In genomic region chr3:66095295-66096001, GRCh38 we compare ENCODE assay signal across 20 cellular contexts. TPM values are rescaled to one million over a fixed set of nuclear protein-coding genes. Genes with fewer than 3 reads are reported as not detected.
"Had no signal": no experiment of that assay in that cellular context is flagged by ENCODE, and none has a peak within 500 bp of the region (broad histone marks: within the 10 kb centered on the region; RNA-seq: fewer than 3 reads in every experiment).

No MANE protein-coding gene starts in this region.

- H3K36me3 ChIP-seq: colonic mucosa, neutrophil, suprapubic skin had no signal

- H3K27ac Mint-ChIP-seq: activated CD4-positive, alpha-beta memory T cell treated with anti-CD3 and anti-CD28 coated beads for 36 hours; activated CD4-positive, alpha-beta T cell treated with anti-CD3 and anti-CD28 coated beads for 36 hours; activated CD8-positive, alpha-beta memory T cell treated with anti-CD3 and anti-CD28 coated beads, Interleukin-2, amount 10 ng/mL, durations not matched to agents 7 days and 5 days; activated naive CD4-positive, alpha-beta T cell treated with anti-CD3 and anti-CD28 coated beads, Interleukin-2, amount 10 ng/mL, durations not matched to agents 7 days and 5 days; activated T-helper 2 cell treated with anti-CD3 and anti-CD28 coated beads, Interferon-gamma antibody, Interleukin-2, Interleukin-4, amounts not matched to agents 10 μg/mL and 5 μg/mL and 100 μg/mL, durations not matched to agents 14 hours and 24 hours and 36 hours; immature natural killer cell; natural killer cell had no signal

- H3K4me1 Mint-ChIP-seq: activated CD4-positive, alpha-beta T cell treated with anti-CD3 and anti-CD28 coated beads for 36 hours; activated CD8-positive, alpha-beta memory T cell treated with anti-CD3 and anti-CD28 coated beads, Interleukin-2, amount 10 ng/mL, durations not matched to agents 7 days and 5 days; activated naive CD4-positive, alpha-beta T cell treated with anti-CD3 and anti-CD28 coated beads, Interleukin-2, amount 10 ng/mL, durations not matched to agents 7 days and 5 days; immature natural killer cell; natural killer cell had no signal

- DNase-seq: activated CD4-positive, alpha-beta memory T cell treated with anti-CD3 and anti-CD28 coated beads for 36 hours; activated CD4-positive, alpha-beta T cell treated with anti-CD3 and anti-CD28 coated beads for 36 hours; activated CD8-positive, alpha-beta memory T cell treated with anti-CD3 and anti-CD28 coated beads, Interleukin-2, amount 10 ng/mL, durations not matched to agents 7 days and 5 days; activated naive CD4-positive, alpha-beta T cell treated with anti-CD3 and anti-CD28 coated beads, Interleukin-2, amount 10 ng/mL, durations not matched to agents 7 days and 5 days; activated T-cell treated with anti-CD3 and anti-CD28 coated beads, Interleukin-2, amount 50 U/mL, for 1 hour; caudate nucleus; colonic mucosa; foreskin keratinocyte; glutamatergic neuron; immature natural killer cell; mesendoderm; natural killer cell; small intestine; stimulated activated naive CD8-positive, alpha-beta T cell treated with anti-CD3 and anti-CD28 coated beads, Interleukin-15, Interleukin-2, amounts not matched to agents 100 U/mL and 50 U/mL, for 24 hours; T-helper 1 cell; T1000 had no signal

- H3K9me3 ChIP-seq: colonic mucosa, neutrophil, suprapubic skin had no signal

- H3K4me3 Mint-ChIP-seq: activated CD4-positive, alpha-beta memory T cell treated with anti-CD3 and anti-CD28 coated beads for 36 hours; activated CD4-positive, alpha-beta T cell treated with anti-CD3 and anti-CD28 coated beads for 36 hours; activated CD8-positive, alpha-beta memory T cell treated with anti-CD3 and anti-CD28 coated beads, Interleukin-2, amount 10 ng/mL, durations not matched to agents 7 days and 5 days; activated naive CD4-positive, alpha-beta T cell treated with anti-CD3 and anti-CD28 coated beads, Interleukin-2, amount 10 ng/mL, durations not matched to agents 7 days and 5 days; immature natural killer cell; natural killer cell had no signal

- H3K36me3 Mint-ChIP-seq: activated CD4-positive, alpha-beta memory T cell treated with anti-CD3 and anti-CD28 coated beads for 36 hours; activated CD8-positive, alpha-beta memory T cell treated with anti-CD3 and anti-CD28 coated beads, Interleukin-2, amount 10 ng/mL, durations not matched to agents 7 days and 5 days; activated naive CD4-positive, alpha-beta T cell treated with anti-CD3 and anti-CD28 coated beads, Interleukin-2, amount 10 ng/mL, durations not matched to agents 7 days and 5 days; immature natural killer cell; natural killer cell had no signal

- H3K27me3 ChIP-seq: colonic mucosa, foreskin keratinocyte, neutrophil, suprapubic skin had no signal

- H3K9me3 Mint-ChIP-seq: activated naive CD4-positive, alpha-beta T cell treated with anti-CD3 and anti-CD28 coated beads, Interleukin-2, amount 10 ng/mL, durations not matched to agents 7 days and 5 days; activated T-helper 2 cell treated with anti-CD3 and anti-CD28 coated beads, Interferon-gamma antibody, Interleukin-2, Interleukin-4, amounts not matched to agents 10 μg/mL and 5 μg/mL and 100 μg/mL, durations not matched to agents 14 hours and 24 hours and 36 hours had no signal

- H3K4me3 ChIP-seq: colonic mucosa, suprapubic skin had no signal

- H3K4me1 ChIP-seq: colonic mucosa, foreskin keratinocyte, suprapubic skin had no signal

- ATAC-seq: activated CD4-positive, alpha-beta T cell treated with anti-CD3 and anti-CD28 coated beads for 36 hours; activated CD8-positive, alpha-beta memory T cell treated with anti-CD3 and anti-CD28 coated beads, Interleukin-2, amount 10 ng/mL, durations not matched to agents 7 days and 5 days; foreskin keratinocyte; natural killer cell; stimulated activated naive CD8-positive, alpha-beta T cell treated with anti-CD3 and anti-CD28 coated beads, Interleukin-15, Interleukin-2, amounts not matched to agents 100 U/mL and 50 U/mL, for 24 hours had no signal

- H3K27me3 Mint-ChIP-seq: activated CD8-positive, alpha-beta memory T cell treated with anti-CD3 and anti-CD28 coated beads, Interleukin-2, amount 10 ng/mL, durations not matched to agents 7 days and 5 days; activated naive CD4-positive, alpha-beta T cell treated with anti-CD3 and anti-CD28 coated beads, Interleukin-2, amount 10 ng/mL, durations not matched to agents 7 days and 5 days had no signal

- FAIRE-seq: endometrium, small intestine had no signal

- H3K27ac ChIP-seq: colonic mucosa, foreskin keratinocyte, neutrophil, suprapubic skin had no signal

RNA-seq across cellular contexts. Expression of gene MAGI1, which starts 56.7 kb away (rescaled TPM):
- total RNA-seq: natural killer cell had no signal
- polyA plus RNA-seq: immature natural killer cell had no signal
